In genomic region chr12:27868165-27868564, GRCh38 we compare ENCODE assay signal across 15 cellular contexts.
DNase-seq lines count a peak whose midpoint lies in the region; ATAC-seq, FAIRE-seq and TF ChIP-seq lines count a peak whose summit lies in the region.
"Had no signal": no experiment of that assay in that cellular context is flagged by ENCODE, and none has a peak within 500 bp of the region (broad histone marks: within the 10 kb centered on the region; RNA-seq: fewer than 3 reads in every experiment).

No MANE protein-coding gene starts in this region.

- no peaks in the 10 kb centered on the region for H3K9me3 ChIP-seq in osteoblast (ENCODE audit: low read depth, low read length)

- H3K4me1 Mint-ChIP-seq in immature natural killer cell, result no peaks in the 10 kb centered on the region
- H3K4me1 Mint-ChIP-seq: activated naive CD8-positive, alpha-beta T cell treated with anti-CD3 and anti-CD28 coated beads, Interleukin-2, amount 10 ng/mL, durations not matched to agents 7 days and 5 days had no signal

- ATAC-seq in GM18502 (IDR thresholded peaks at IDR 0.05; ENCODE audit: poor library complexity, unreplicated experiment), result no peak
- ATAC-seq in GM18861 (IDR thresholded peaks at IDR 0.05; ENCODE audit: unreplicated experiment), result no peak
- ATAC-seq: foreskin keratinocyte; stimulated activated naive CD8-positive, alpha-beta T cell treated with anti-CD3 and anti-CD28 coated beads, Interleukin-15, amount 100 ng/mL, for 72 hours had no signal

- no peaks in the 10 kb centered on the region for H3K36me3 ChIP-seq in osteoblast (ENCODE audit: insufficient read depth, low read length)
- H3K36me3 ChIP-seq: BLaER1 had no signal

- H3K27me3 ChIP-seq in osteoblast (ENCODE audit: insufficient read depth, low read length), result no peaks in the 10 kb centered on the region
- H3K27me3 ChIP-seq: BLaER1, foreskin keratinocyte had no signal

- TF ChIP-seq CTCF in epithelial cell of esophagus (IDR thresholded peaks at IDR 0.05; ENCODE audit: insufficient read depth, low read depth, low read length, missing control alignments) (no peak), osteoblast (IDR thresholded peaks at IDR 0.05; ENCODE audit: extremely low read depth, low read depth, low read length) (no peak)

- no peaks in the 10 kb centered on the region for H3K79me2 ChIP-seq in osteoblast (ENCODE audit: insufficient read depth, low read length)

- H3K27ac Mint-ChIP-seq in immature natural killer cell, result no peak overlapping the region
- H3K27ac Mint-ChIP-seq: activated naive CD8-positive, alpha-beta T cell treated with anti-CD3 and anti-CD28 coated beads, Interleukin-2, amount 10 ng/mL, durations not matched to agents 7 days and 5 days; stimulated activated naive CD8-positive, alpha-beta T cell treated with anti-CD3 and anti-CD28 coated beads, Interleukin-15, amount 100 ng/mL, for 72 hours had no signal

- DNase-seq in EH (ENCODE audit: low read depth), result peak; percentile 96
- DNase-seq in RCC 7860 (ENCODE audit: low spot score), result peak; percentile 80
- DNase-seq in epithelial cell of esophagus (ENCODE audit: low read depth), result peak; percentile 23
- DNase-seq in osteoblast (ENCODE audit: insufficient read length, low spot score, missing footprints), result peak; percentile 78
- DNase-seq in activated CD4-positive, alpha-beta T cell treated with anti-CD3 and anti-CD28 coated beads, Interleukin-2, amount 50 U/mL, for 1 hour, result no peak
- DNase-seq in immature natural killer cell, result no peak
- DNase-seq: activated CD8-positive, alpha-beta memory T cell treated with anti-CD3 and anti-CD28 coated beads, Interleukin-2, amount 50 U/mL, for 48 hours; activated naive CD8-positive, alpha-beta T cell treated with anti-CD3 and anti-CD28 coated beads, Interleukin-2, amount 10 ng/mL, durations not matched to agents 7 days and 5 days; DMS53; NCI-H82; stimulated activated naive CD8-positive, alpha-beta T cell treated with anti-CD3 and anti-CD28 coated beads, Interleukin-15, amount 100 ng/mL, for 72 hours had no signal

- H3K27me3 Mint-ChIP-seq in immature natural killer cell (ENCODE audit: low read depth in 3 of 3), result peaks cover 2 to 4% (median 2%) of the 10 kb centered on the region in 3 donors

- H3K4me1 ChIP-seq in osteoblast (ENCODE audit: insufficient read depth, low read length), result peaks cover 58% of the 10 kb centered on the region
- H3K4me1 ChIP-seq: BLaER1, foreskin keratinocyte had no signal

- H3K4me3 ChIP-seq in epithelial cell of esophagus (ENCODE audit: low read length) (no peak overlapping the region), osteoblast (ENCODE audit: insufficient read depth, low read length) (no peak overlapping the region)
- H3K4me3 ChIP-seq: BLaER1 had no signal

- peak; percentile 88 for FAIRE-seq in RCC 7860 (lab: Jason Lieb, UNC)

- peaks cover 0 to 1% (median 0%) of the 10 kb centered on the region in 6 donors for H3K9me3 Mint-ChIP-seq in immature natural killer cell
- H3K9me3 Mint-ChIP-seq: stimulated activated naive CD8-positive, alpha-beta T cell treated with anti-CD3 and anti-CD28 coated beads, Interleukin-15, amount 100 ng/mL, for 72 hours had no signal

- peak overlapping the region; percentile 76 for H3K27ac ChIP-seq in osteoblast (ENCODE audit: low read depth, low read length)
- H3K27ac ChIP-seq: BLaER1, foreskin keratinocyte had no signal

- H3K36me3 Mint-ChIP-seq in immature natural killer cell, result no peaks in the 10 kb centered on the region
- H3K36me3 Mint-ChIP-seq: activated naive CD8-positive, alpha-beta T cell treated with anti-CD3 and anti-CD28 coated beads, Interleukin-2, amount 10 ng/mL, durations not matched to agents 7 days and 5 days had no signal

- peak overlapping the region; percentile 33 for H3K4me2 ChIP-seq in osteoblast (ENCODE audit: insufficient read depth, low read length)
- H3K4me2 ChIP-seq: BLaER1 had no signal

- no peaks in the 10 kb centered on the region for H4K20me1 ChIP-seq in osteoblast (ENCODE audit: insufficient read depth, low read length)
- H4K20me1 ChIP-seq: BLaER1 had no signal

- H2AFZ ChIP-seq in osteoblast (ENCODE audit: low read length), result peak overlapping the region; percentile 56

- H3K4me3 Mint-ChIP-seq in immature natural killer cell, result no peak overlapping the region
- H3K4me3 Mint-ChIP-seq: activated naive CD8-positive, alpha-beta T cell treated with anti-CD3 and anti-CD28 coated beads, Interleukin-2, amount 10 ng/mL, durations not matched to agents 7 days and 5 days; stimulated activated naive CD8-positive, alpha-beta T cell treated with anti-CD3 and anti-CD28 coated beads, Interleukin-15, amount 100 ng/mL, for 72 hours had no signal

Comparison
In these comparisons a context has a peak if more than half of its experiments do, and no peak if none do; other contexts are left out.
1. DNase-seq: peak in EH (single experiment), RCC 7860 (single experiment), epithelial cell of esophagus (single experiment) and osteoblast (single experiment); none in activated CD4-positive, alpha-beta T cell treated with anti-CD3 and anti-CD28 coated beads, Interleukin-2, amount 50 U/mL, for 1 hour (single experiment) and immature natural killer cell (0 of 3).